8 cellular contexts compared by ENCODE assay signal in the genomic region with DNA sequence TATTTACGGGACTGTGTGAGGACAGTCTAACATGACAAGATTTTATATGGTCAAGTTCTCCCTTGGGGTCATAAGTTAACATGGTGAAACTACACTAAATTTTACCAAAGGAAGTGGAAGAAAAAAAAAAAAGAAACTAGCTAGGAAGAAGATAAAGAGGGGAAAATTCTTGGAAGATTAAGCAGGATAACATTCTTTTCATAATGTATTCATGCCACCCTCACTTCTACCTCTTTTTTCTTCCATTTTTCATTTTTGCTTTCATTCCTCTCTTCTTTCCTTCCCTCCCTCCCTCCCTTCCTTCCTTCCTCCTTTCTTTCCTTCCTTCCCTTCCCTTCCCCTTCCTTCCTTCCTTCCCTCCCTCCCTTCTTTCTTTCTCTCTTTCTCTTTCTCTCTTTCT.
"Had no signal": no experiment of that assay in that cellular context is flagged by ENCODE, and none has a peak within 500 bp of the region (broad histone marks: within the 10 kb centered on the region; RNA-seq: fewer than 3 reads in every experiment).

No MANE protein-coding gene starts in this region.

- H3K4me1 ChIP-seq: HAP-1 had no signal

- H3K9me3 Mint-ChIP-seq: HFFc6 had no signal

- H3K4me2 ChIP-seq: KMS-11 had no signal

- H3K4me3 Mint-ChIP-seq: HFFc6 had no signal

- H3K4me3 ChIP-seq: HAP-1 had no signal

- H3K27ac Mint-ChIP-seq: HFFc6 had no signal

- H3K27ac ChIP-seq: HL-60, KMS-11 had no signal

- ATAC-seq: HCT116 had no signal

- DNase-seq: GOT3, HFFc6, IMR-90, KBM-7 had no signal
